Comparison of ENCODE assay signal across 13 cellular contexts in the genomic region with DNA sequence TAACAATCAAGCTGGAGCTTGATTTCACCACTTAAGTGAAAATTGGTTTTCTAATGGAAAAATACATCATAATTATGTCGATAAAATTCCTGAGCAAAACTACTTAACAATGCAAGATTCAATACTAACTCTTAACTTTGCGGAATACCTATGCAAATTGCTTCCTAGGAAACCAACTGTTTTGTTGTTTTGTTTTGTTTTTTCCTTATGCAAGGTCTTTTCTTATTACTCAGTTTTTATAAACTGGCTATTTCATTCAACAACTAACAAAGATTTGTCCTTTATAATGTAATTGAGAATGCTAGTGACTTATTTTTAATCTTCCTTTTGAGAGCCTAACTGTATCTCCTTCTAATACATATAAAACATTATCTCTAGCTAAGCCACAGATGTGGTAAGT.
DNase-seq lines count a peak whose midpoint lies in the region; ATAC-seq and TF ChIP-seq lines count a peak whose summit lies in the region.
"Had no signal": no experiment of that assay in that cellular context is flagged by ENCODE, and none has a peak within 500 bp of the region (broad histone marks: within the 10 kb centered on the region; RNA-seq: fewer than 3 reads in every experiment).

No MANE protein-coding gene starts in this region.

- H3K4me1 ChIP-seq in H9 (ENCODE audit: insufficient read depth, low read length) (no peaks in the 10 kb centered on the region), iPS-18a (ENCODE audit: control insufficient read depth, low read depth, low read length) (peaks cover 21% of the 10 kb centered on the region)
- H3K4me1 ChIP-seq: Caco-2 had no signal

- TF ChIP-seq CTCF in H9 (conservative IDR thresholded peaks at IDR 0.05) (no peak), GM10266 (IDR thresholded peaks at IDR 0.05; ENCODE audit: control insufficient read depth, insufficient read depth, low read depth, missing control alignments) (no peak)

- H3K4me1 Mint-ChIP-seq in H9, result peaks cover 24 to 40% of the 10 kb centered on the region in 2 experiments
- H3K4me1 Mint-ChIP-seq: CD14-positive monocyte had no signal

- no peaks in the 10 kb centered on the region for H3K9me3 Mint-ChIP-seq in H9
- H3K9me3 Mint-ChIP-seq: CD8-positive, alpha-beta T cell had no signal

- WGBS in H9 (ENCODE audit: extremely low coverage, insufficient read length, low lambda C conversion rate), result no CpG with 5 or more reads among the region's 2 CpGs

- no peak for ATAC-seq in HG03378 (IDR thresholded peaks at IDR 0.05; ENCODE audit: unreplicated experiment)
- ATAC-seq: CD8-positive, alpha-beta T cell had no signal

- no peak overlapping the region for H4K8ac ChIP-seq in H9 (replicated peaks; ENCODE audit: insufficient read length, low read depth, low read length)

- H3K27me3 ChIP-seq in H9 (ENCODE audit: insufficient read depth, low read length) (no peaks in the 10 kb centered on the region), iPS-18a (ENCODE audit: control insufficient read depth, insufficient read depth, low read length) (no peaks in the 10 kb centered on the region)

- H3K9me3 ChIP-seq in H9 (ENCODE audit: control insufficient read depth, low read depth, low read length), result no peaks in the 10 kb centered on the region
- no peaks in the 10 kb centered on the region for H3K9me3 ChIP-seq in iPS-18a (ENCODE audit: control insufficient read depth, low read depth, low read length)
- H3K9me3 ChIP-seq: Caco-2 had no signal

- H4K5ac ChIP-seq in H9 (ENCODE audit: insufficient read length, low read depth, low read length), result no peak overlapping the region

- H3K36me3 ChIP-seq in iPS-18a (ENCODE audit: control insufficient read depth, low read depth, low read length), result no peaks in the 10 kb centered on the region

- H3K36me3 Mint-ChIP-seq in H9 (ENCODE audit: insufficient read depth in 1 of 3, low read depth in 3 of 3), result no peaks in the 10 kb centered on the region; a peak in 1 of 7 replicates
- H3K36me3 Mint-ChIP-seq: CD14-positive monocyte; CD8-positive, alpha-beta T cell had no signal

- no peak overlapping the region for H3K4me3 Mint-ChIP-seq in H9
- H3K4me3 Mint-ChIP-seq: CD14-positive monocyte; CD8-positive, alpha-beta T cell had no signal

- H2BK5ac ChIP-seq in H9 (ENCODE audit: insufficient read length, low read length), result no peak overlapping the region

- no peak overlapping the region for H3K27ac ChIP-seq in H9 (ENCODE audit: insufficient read length, low read depth, low read length)
- peak overlapping the region; percentile 75 for H3K27ac ChIP-seq in iPS-18a (ENCODE audit: low read length)

- no peak overlapping the region for H3K14ac ChIP-seq in H9 (ENCODE audit: insufficient read depth, low read length)

- no peak overlapping the region for H3K18ac ChIP-seq in H9 (ENCODE audit: insufficient read length, low read depth, low read length)

- DNase-seq in H9, result no peak
- peak; percentile 27 for DNase-seq in NCI-H526 treated with DMSO at 0.1 percent for 48 hours (lab: John Stamatoyannopoulos, UW)
- no peak for DNase-seq in mucosa of gallbladder (ENCODE audit: low spot score)
- DNase-seq in activated CD4-positive, CD25-positive, alpha-beta regulatory T cell treated with anti-CD3 and anti-CD28 coated beads, Interleukin-2, amount 50 U/mL, for 72 hours, result no peak
- DNase-seq in GM10266 (ENCODE audit: extremely low spot score), result no peak
- DNase-seq: Caco-2; CD8-positive, alpha-beta T cell; DND-41; GDM1; H7 had no signal

- H3K27ac Mint-ChIP-seq in H9, result peak overlapping the region in 2 of 3 experiments; percentile 87 to 98; a peak in 4 of 7 replicates
- H3K27ac Mint-ChIP-seq: CD14-positive monocyte; CD8-positive, alpha-beta T cell had no signal

- no peak overlapping the region for H3T11ph ChIP-seq in H9 (ENCODE audit: low read length)

- H3K27me3 Mint-ChIP-seq in H9 (ENCODE audit: low read depth), result no peaks in the 10 kb centered on the region

- H2BK120ac ChIP-seq in H9 (ENCODE audit: low read depth, low read length, poor library complexity, severe bottlenecking), result no peak overlapping the region

- H3K4ac ChIP-seq in H9 (ENCODE audit: low read depth, low read length), result no peak overlapping the region

- H4K20me1 ChIP-seq in H9 (ENCODE audit: control insufficient read depth, insufficient read depth, insufficient read length), result no peaks in the 10 kb centered on the region

- no peak overlapping the region for H3K23ac ChIP-seq in H9 (ENCODE audit: insufficient read length, low read depth, low read length)

- no peak overlapping the region for H2AFZ ChIP-seq in H9 (ENCODE audit: low read length)

- no peak overlapping the region for H3K9ac ChIP-seq in H9 (ENCODE audit: extremely low read depth, insufficient read length, low read length)
- peak overlapping the region; percentile 44 for H3K9ac ChIP-seq in iPS-18a (ENCODE audit: low read length)

- H4K91ac ChIP-seq in H9 (ENCODE audit: insufficient read length, low read depth, low read length), result no peak overlapping the region

- H3K23me2 ChIP-seq in H9 (ENCODE audit: insufficient read length, low read depth, low read length, poor library complexity, severe bottlenecking), result no peaks in the 10 kb centered on the region

- no peak overlapping the region for H3K56ac ChIP-seq in H9 (ENCODE audit: insufficient read length, low read depth, low read length)

- no peaks in the 10 kb centered on the region for H3K79me1 ChIP-seq in H9 (ENCODE audit: insufficient read depth, low read depth, low read length, poor library complexity, severe bottlenecking)

- no peak overlapping the region for H2BK15ac ChIP-seq in H9 (ENCODE audit: low read depth, low read length)

- H2AK5ac ChIP-seq in H9 (ENCODE audit: insufficient read length, low read length), result no peak overlapping the region

- H3K4me3 ChIP-seq in iPS-18a (ENCODE audit: low read length), result no peak overlapping the region

- H2BK20ac ChIP-seq in H9 (ENCODE audit: low read depth, low read length, poor library complexity, severe bottlenecking), result no peak overlapping the region

- H3K4me2 ChIP-seq in H9 (ENCODE audit: insufficient read depth, insufficient read length, low read length), result no peak overlapping the region

- no peak overlapping the region for H2BK12ac ChIP-seq in H9 (ENCODE audit: insufficient read length, low read depth, low read length)

- H3K79me2 ChIP-seq in H9 (ENCODE audit: insufficient read depth, low read length), result no peaks in the 10 kb centered on the region
